Comparison of ENCODE assay signal across 1 cellular context in the genomic region with DNA sequence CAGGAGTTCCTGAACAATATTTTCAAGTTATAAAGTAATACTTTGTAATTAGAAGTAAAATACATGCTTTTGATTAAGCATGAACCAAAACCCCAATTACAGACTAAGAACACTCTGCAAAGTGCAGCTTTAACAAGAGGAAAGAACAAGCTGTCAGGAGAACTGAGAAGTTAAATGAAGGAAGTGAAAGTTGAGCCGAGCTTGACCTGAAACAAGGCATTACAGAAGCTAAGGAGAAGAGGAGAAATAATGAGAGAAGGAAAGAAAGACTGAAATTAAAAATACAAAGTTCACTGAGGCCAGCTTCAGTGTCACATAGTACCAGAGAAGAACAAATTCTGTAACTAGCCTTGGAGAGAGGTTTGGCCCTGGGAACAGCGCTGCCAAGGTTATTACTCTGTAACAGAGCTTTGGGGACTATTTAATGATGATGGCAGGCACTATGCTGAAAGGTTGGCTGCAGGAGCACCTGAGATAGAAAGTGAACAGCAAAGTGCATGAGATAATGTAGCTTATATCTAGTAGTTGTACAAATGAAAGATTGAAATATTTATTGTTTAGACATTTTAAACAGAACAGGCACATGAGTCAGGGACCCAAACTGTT.
TF ChIP-seq lines count a peak whose summit lies in the region.

No MANE protein-coding gene starts in this region.

TF ChIP-seq in GM12878, 131 proteins besides CTCF, POLR2A, EP300 and RAD21 (continued from another document and continues in another):
- TF ChIP-seq, protein P1, sequence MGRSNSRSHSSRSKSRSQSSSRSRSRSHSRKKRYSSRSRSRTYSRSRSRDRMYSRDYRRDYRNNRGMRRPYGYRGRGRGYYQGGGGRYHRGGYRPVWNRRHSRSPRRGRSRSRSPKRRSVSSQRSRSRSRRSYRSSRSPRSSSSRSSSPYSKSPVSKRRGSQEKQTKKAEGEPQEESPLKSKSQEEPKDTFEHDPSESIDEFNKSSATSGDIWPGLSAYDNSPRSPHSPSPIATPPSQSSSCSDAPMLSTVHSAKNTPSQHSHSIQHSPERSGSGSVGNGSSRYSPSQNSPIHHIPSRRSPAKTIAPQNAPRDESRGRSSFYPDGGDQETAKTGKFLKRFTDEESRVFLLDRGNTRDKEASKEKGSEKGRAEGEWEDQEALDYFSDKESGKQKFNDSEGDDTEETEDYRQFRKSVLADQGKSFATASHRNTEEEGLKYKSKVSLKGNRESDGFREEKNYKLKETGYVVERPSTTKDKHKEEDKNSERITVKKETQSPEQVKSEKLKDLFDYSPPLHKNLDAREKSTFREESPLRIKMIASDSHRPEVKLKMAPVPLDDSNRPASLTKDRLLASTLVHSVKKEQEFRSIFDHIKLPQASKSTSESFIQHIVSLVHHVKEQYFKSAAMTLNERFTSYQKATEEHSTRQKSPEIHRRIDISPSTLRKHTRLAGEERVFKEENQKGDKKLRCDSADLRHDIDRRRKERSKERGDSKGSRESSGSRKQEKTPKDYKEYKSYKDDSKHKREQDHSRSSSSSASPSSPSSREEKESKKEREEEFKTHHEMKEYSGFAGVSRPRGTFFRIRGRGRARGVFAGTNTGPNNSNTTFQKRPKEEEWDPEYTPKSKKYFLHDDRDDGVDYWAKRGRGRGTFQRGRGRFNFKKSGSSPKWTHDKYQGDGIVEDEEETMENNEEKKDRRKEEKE (IDR thresholded peaks at IDR 0.05) = no peak
- TF ChIP-seq CHD2 (IDR thresholded peaks at IDR 0.05; ENCODE audit: borderline replicate concordance, low read depth, low read length) (peak; percentile 39; the same call in 1 of the 2 replicates), CBFB (IDR thresholded peaks at IDR 0.05; ENCODE audit: low read depth) (no peak), EGR1 (IDR thresholded peaks at IDR 0.05; ENCODE audit: borderline replicate concordance in 1 of 2, low read depth in 2 of 2, low read length in 2 of 2) (no peak), POLR2AphosphoS2 (IDR thresholded peaks at IDR 0.05; ENCODE audit: low read depth, low read length) (no peak), GATAD2B (conservative IDR thresholded peaks at IDR 0.05; ENCODE audit: low read depth) (0 out of 2 replicates have a peak, but pooled peaks have one; percentile 33), MXI1 (IDR thresholded peaks at IDR 0.05; ENCODE audit: low read depth, low read length) (0 out of 2 replicates have a peak, but pooled peaks have one; percentile 22), ZBED1 (IDR thresholded peaks at IDR 0.05; ENCODE audit: borderline replicate concordance) (no peak), CHD1 (IDR thresholded peaks at IDR 0.05; ENCODE audit: low read depth, low read length) (no peak), BMI1 (IDR thresholded peaks at IDR 0.05; ENCODE audit: borderline replicate concordance) (peak; percentile 78; the same call in 1 of the 2 replicates), WRNIP1 (IDR thresholded peaks at IDR 0.05; ENCODE audit: borderline replicate concordance, low read depth, low read length) (no peak), NFIC (IDR thresholded peaks at IDR 0.05; ENCODE audit: low read depth, low read length) (peak; percentile 76), SUZ12 (IDR thresholded peaks at IDR 0.05; ENCODE audit: unreplicated experiment) (no peak), NR2C2 (IDR thresholded peaks at IDR 0.05; ENCODE audit: borderline replicate concordance, control insufficient read depth, insufficient read length, low read depth) (no peak), ZNF622 (IDR thresholded peaks at IDR 0.05) (no peak), RAD51 (IDR thresholded peaks at IDR 0.05) (no peak), SKIL (IDR thresholded peaks at IDR 0.05; ENCODE audit: low read depth, poor library complexity, severe bottlenecking) (peak; percentile 35), MYC (IDR thresholded peaks at IDR 0.05; ENCODE audit: insufficient read depth, insufficient read length, insufficient replicate concordance, low read length, severe bottlenecking) (no peak), CHD4 (IDR thresholded peaks at IDR 0.05) (no peak), GABPA (IDR thresholded peaks at IDR 0.05; ENCODE audit: low read depth) (no peak), HSF1 (IDR thresholded peaks at IDR 0.05; ENCODE audit: low read depth, low read length) (no peak), KLF5 (IDR thresholded peaks at IDR 0.05; ENCODE audit: partially characterized antibody) (no peak), BCL3 (IDR thresholded peaks at IDR 0.05; ENCODE audit: borderline replicate concordance, insufficient read depth, low read depth, low read length, poor library complexity, severe bottlenecking) (no peak), RBBP5 (conservative IDR thresholded peaks at IDR 0.05) (no peak), RELA (IDR thresholded peaks at IDR 0.05; ENCODE audit: borderline replicate concordance, partially characterized antibody) (no peak), SIN3A (IDR thresholded peaks at IDR 0.05; ENCODE audit: low read depth, low read length) (no peak), MEF2A (IDR thresholded peaks at IDR 0.05; ENCODE audit: insufficient read depth, low read depth, low read length) (0 out of 2 replicates have a peak, but pooled peaks have one; percentile 11), ZNF217 (IDR thresholded peaks at IDR 0.05) (0 out of 2 replicates have a peak, but pooled peaks have one; percentile 51), NFXL1 (IDR thresholded peaks at IDR 0.05; ENCODE audit: borderline replicate concordance) (no peak), YY1 (IDR thresholded peaks at IDR 0.05; ENCODE audit: low read depth, low read length) (no peak), TCF12 (IDR thresholded peaks at IDR 0.05; ENCODE audit: low read depth, low read length) (no peak), ELK1 (IDR thresholded peaks at IDR 0.05; ENCODE audit: low read depth, low read length) (no peak), SREBF1 (IDR thresholded peaks at IDR 0.05; ENCODE audit: low read length) (no peak), KAT2A (conservative IDR thresholded peaks at IDR 0.05; ENCODE audit: control insufficient read depth, low read depth, low read length) (no peak), NR2C1 (IDR thresholded peaks at IDR 0.05) (0 out of 2 replicates have a peak, but pooled peaks have one; percentile 21)
- TF ChIP-seq, protein P2, sequence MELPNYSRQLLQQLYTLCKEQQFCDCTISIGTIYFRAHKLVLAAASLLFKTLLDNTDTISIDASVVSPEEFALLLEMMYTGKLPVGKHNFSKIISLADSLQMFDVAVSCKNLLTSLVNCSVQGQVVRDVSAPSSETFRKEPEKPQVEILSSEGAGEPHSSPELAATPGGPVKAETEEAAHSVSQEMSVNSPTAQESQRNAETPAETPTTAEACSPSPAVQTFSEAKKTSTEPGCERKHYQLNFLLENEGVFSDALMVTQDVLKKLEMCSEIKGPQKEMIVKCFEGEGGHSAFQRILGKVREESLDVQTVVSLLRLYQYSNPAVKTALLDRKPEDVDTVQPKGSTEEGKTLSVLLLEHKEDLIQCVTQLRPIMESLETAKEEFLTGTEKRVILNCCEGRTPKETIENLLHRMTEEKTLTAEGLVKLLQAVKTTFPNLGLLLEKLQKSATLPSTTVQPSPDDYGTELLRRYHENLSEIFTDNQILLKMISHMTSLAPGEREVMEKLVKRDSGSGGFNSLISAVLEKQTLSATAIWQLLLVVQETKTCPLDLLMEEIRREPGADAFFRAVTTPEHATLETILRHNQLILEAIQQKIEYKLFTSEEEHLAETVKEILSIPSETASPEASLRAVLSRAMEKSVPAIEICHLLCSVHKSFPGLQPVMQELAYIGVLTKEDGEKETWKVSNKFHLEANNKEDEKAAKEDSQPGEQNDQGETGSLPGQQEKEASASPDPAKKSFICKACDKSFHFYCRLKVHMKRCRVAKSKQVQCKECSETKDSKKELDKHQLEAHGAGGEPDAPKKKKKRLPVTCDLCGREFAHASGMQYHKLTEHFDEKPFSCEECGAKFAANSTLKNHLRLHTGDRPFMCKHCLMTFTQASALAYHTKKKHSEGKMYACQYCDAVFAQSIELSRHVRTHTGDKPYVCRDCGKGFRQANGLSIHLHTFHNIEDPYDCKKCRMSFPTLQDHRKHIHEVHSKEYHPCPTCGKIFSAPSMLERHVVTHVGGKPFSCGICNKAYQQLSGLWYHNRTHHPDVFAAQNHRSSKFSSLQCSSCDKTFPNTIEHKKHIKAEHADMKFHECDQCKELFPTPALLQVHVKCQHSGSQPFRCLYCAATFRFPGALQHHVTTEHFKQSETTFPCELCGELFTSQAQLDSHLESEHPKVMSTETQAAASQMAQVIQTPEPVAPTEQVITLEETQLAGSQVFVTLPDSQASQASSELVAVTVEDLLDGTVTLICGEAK (IDR thresholded peaks at IDR 0.05; ENCODE audit: borderline replicate concordance) = no peak
- TF ChIP-seq, protein P3, sequence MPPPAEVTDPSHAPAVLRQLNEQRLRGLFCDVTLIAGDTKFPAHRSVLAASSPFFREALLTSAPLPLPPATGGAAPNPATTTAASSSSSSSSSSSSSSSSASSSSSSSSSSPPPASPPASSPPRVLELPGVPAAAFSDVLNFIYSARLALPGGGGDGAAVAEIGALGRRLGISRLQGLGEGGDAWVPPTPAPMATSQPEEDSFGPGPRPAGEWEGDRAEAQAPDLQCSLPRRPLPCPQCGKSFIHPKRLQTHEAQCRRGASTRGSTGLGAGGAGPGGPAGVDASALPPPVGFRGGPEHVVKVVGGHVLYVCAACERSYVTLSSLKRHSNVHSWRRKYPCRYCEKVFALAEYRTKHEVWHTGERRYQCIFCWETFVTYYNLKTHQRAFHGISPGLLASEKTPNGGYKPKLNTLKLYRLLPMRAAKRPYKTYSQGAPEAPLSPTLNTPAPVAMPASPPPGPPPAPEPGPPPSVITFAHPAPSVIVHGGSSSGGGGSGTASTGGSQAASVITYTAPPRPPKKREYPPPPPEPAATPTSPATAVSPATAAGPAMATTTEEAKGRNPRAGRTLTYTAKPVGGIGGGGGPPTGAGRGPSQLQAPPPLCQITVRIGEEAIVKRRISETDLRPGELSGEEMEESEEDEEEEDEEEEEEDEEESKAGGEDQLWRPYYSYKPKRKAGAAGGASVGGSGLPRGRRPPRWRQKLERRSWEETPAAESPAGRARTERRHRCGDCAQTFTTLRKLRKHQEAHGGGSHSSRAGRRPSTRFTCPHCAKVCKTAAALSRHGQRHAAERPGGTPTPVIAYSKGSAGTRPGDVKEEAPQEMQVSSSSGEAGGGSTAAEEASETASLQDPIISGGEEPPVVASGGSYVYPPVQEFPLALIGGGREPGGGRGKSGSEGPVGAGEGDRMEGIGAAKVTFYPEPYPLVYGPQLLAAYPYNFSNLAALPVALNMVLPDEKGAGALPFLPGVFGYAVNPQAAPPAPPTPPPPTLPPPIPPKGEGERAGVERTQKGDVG (CRISPR knock-in tag; IDR thresholded peaks at IDR 0.05) = no peak
- TF ChIP-seq, protein P4, sequence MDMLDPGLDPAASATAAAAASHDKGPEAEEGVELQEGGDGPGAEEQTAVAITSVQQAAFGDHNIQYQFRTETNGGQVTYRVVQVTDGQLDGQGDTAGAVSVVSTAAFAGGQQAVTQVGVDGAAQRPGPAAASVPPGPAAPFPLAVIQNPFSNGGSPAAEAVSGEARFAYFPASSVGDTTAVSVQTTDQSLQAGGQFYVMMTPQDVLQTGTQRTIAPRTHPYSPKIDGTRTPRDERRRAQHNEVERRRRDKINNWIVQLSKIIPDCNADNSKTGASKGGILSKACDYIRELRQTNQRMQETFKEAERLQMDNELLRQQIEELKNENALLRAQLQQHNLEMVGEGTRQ (IDR thresholded peaks at IDR 0.05; ENCODE audit: borderline replicate concordance, low read depth, low read length) = no peak
- TF ChIP-seq, protein P5, sequence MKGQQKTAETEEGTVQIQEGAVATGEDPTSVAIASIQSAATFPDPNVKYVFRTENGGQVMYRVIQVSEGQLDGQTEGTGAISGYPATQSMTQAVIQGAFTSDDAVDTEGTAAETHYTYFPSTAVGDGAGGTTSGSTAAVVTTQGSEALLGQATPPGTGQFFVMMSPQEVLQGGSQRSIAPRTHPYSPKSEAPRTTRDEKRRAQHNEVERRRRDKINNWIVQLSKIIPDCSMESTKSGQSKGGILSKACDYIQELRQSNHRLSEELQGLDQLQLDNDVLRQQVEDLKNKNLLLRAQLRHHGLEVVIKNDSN (IDR thresholded peaks at IDR 0.05; ENCODE audit: borderline replicate concordance, extremely low read length, insufficient read depth, low read depth, low read length) = no peak
